12 cellular contexts compared by ENCODE assay signal in genomic region chr6:137202078-137202477, GRCh38. TPM values are rescaled to one million over a fixed set of nuclear protein-coding genes. Genes with fewer than 3 reads are reported as not detected.
DNase-seq lines count a peak whose midpoint lies in the region; ATAC-seq and TF ChIP-seq lines count a peak whose summit lies in the region.
"Had no signal": no experiment of that assay in that cellular context is flagged by ENCODE, and none has a peak within 500 bp of the region (broad histone marks: within the 10 kb centered on the region; RNA-seq: fewer than 3 reads in every experiment).

No MANE protein-coding gene starts in this region.

- H3K27me3 ChIP-seq in tibial nerve = no peaks in the 10 kb centered on the region
- H3K27me3 ChIP-seq in colonic mucosa = no peaks in the 10 kb centered on the region
- H3K27me3 ChIP-seq: BLaER1 had no signal

- H3K4me3 ChIP-seq in tibial nerve (no peak overlapping the region), colonic mucosa (no peak overlapping the region)
- H3K4me3 ChIP-seq: BLaER1 had no signal

- no peak for TF ChIP-seq EP300 in tibial nerve (IDR thresholded peaks at IDR 0.05)

- ATAC-seq in activated CD8-positive, alpha-beta T cell treated with anti-CD3 and anti-CD28 coated beads for 36 hours = no peak
- ATAC-seq in activated CD8-positive, alpha-beta T cell treated with anti-CD3 and anti-CD28 coated beads, Interleukin-2, amount 10 ng/mL, durations not matched to agents 7 days and 5 days = no peak
- ATAC-seq in left ventricle myocardium superior (peak; percentile 82), GM21528 (IDR thresholded peaks at IDR 0.05; ENCODE audit: low FRiP score, unreplicated experiment) (no peak)

- no peak for TF ChIP-seq CTCF in activated CD8-positive, alpha-beta T cell treated with anti-CD3 and anti-CD28 coated beads for 36 hours (IDR thresholded peaks at IDR 0.05)
- TF ChIP-seq CTCF in tibial nerve (IDR thresholded peaks at IDR 0.05) = peak in 3 of 5 experiments; percentile 11 to 37 (median 14)
- no peak for TF ChIP-seq CTCF in colonic mucosa (IDR thresholded peaks at IDR 0.05)

- H3K4me1 ChIP-seq in tibial nerve = peaks cover 0 to 34% (median 6%) of the 10 kb centered on the region in 4 donors
- H3K4me1 ChIP-seq in colonic mucosa = no peaks in the 10 kb centered on the region
- H3K4me1 ChIP-seq: BLaER1 had no signal

- no peak overlapping the region for H3K4me3 Mint-ChIP-seq in activated CD8-positive, alpha-beta T cell treated with anti-CD3 and anti-CD28 coated beads for 36 hours
- H3K4me3 Mint-ChIP-seq in activated CD8-positive, alpha-beta T cell treated with anti-CD3 and anti-CD28 coated beads, Interleukin-2, amount 10 ng/mL, durations not matched to agents 7 days and 5 days = no peak overlapping the region

- no peaks in the 10 kb centered on the region for H3K27me3 Mint-ChIP-seq in activated CD8-positive, alpha-beta T cell treated with anti-CD3 and anti-CD28 coated beads for 36 hours
- H3K27me3 Mint-ChIP-seq in activated CD8-positive, alpha-beta T cell treated with anti-CD3 and anti-CD28 coated beads, Interleukin-2, amount 10 ng/mL, durations not matched to agents 7 days and 5 days (ENCODE audit: low read depth) = no peaks in the 10 kb centered on the region

- no peak overlapping the region for H3K27ac ChIP-seq in tibial nerve
- no peak overlapping the region for H3K27ac ChIP-seq in colonic mucosa
- H3K27ac ChIP-seq: BLaER1 had no signal

- H3K27ac Mint-ChIP-seq in activated CD8-positive, alpha-beta T cell treated with anti-CD3 and anti-CD28 coated beads for 36 hours = no peak overlapping the region
- H3K27ac Mint-ChIP-seq in activated CD8-positive, alpha-beta T cell treated with anti-CD3 and anti-CD28 coated beads, Interleukin-2, amount 10 ng/mL, durations not matched to agents 7 days and 5 days = no peak overlapping the region

- intact Hi-C loops in activated CD8-positive, alpha-beta T cell treated with anti-CD3 and anti-CD28 coated beads for 36 hours (cut with micrococcal nuclease) = no loop called here
- intact Hi-C loops in left ventricle myocardium superior (cut with micrococcal nuclease) = no loop called here
- intact Hi-C loops in colonic mucosa (cut with DNase I) = no loop called here

- H3K9me3 Mint-ChIP-seq in activated CD8-positive, alpha-beta T cell treated with anti-CD3 and anti-CD28 coated beads for 36 hours = no peaks in the 10 kb centered on the region
- H3K9me3 Mint-ChIP-seq in activated CD8-positive, alpha-beta T cell treated with anti-CD3 and anti-CD28 coated beads, Interleukin-2, amount 10 ng/mL, durations not matched to agents 7 days and 5 days (ENCODE audit: insufficient read depth) = peaks cover 5% of the 10 kb centered on the region

- H3K4me1 Mint-ChIP-seq in activated CD8-positive, alpha-beta T cell treated with anti-CD3 and anti-CD28 coated beads for 36 hours (ENCODE audit: low read depth) = peaks cover 3% of the 10 kb centered on the region
- peaks cover 4% of the 10 kb centered on the region for H3K4me1 Mint-ChIP-seq in activated CD8-positive, alpha-beta T cell treated with anti-CD3 and anti-CD28 coated beads, Interleukin-2, amount 10 ng/mL, durations not matched to agents 7 days and 5 days (ENCODE audit: low read depth)

- CTCF ChIA-PET in activated CD8-positive, alpha-beta T cell treated with anti-CD3 and anti-CD28 coated beads for 36 hours (lab: Charles Lee) = no interaction called here
- CTCF ChIA-PET in activated CD8-positive, alpha-beta T cell treated with anti-CD3 and anti-CD28 coated beads, Interleukin-2, amount 10 ng/mL, durations not matched to agents 7 days and 5 days (lab: Charles Lee) = interaction anchor here (1.2 kb wide), 1 partner anchor 75 kb away, joined by 3 read pairs; no protein-coding TSS in a partner anchor

- no peak overlapping the region for H3K9ac ChIP-seq in colonic mucosa (ENCODE audit: low read depth in 2 of 2, low read length in 2 of 2)
- H3K9ac ChIP-seq: BLaER1 had no signal

- peaks cover 5 to 81% (median 17%) of the 10 kb centered on the region in 3 donors for H3K36me3 ChIP-seq in tibial nerve
- peaks cover 4% of the 10 kb centered on the region for H3K36me3 ChIP-seq in colonic mucosa

- H3K36me3 Mint-ChIP-seq in activated CD8-positive, alpha-beta T cell treated with anti-CD3 and anti-CD28 coated beads for 36 hours (ENCODE audit: low read depth) = peaks cover 37% of the 10 kb centered on the region
- peaks cover 57% of the 10 kb centered on the region for H3K36me3 Mint-ChIP-seq in activated CD8-positive, alpha-beta T cell treated with anti-CD3 and anti-CD28 coated beads, Interleukin-2, amount 10 ng/mL, durations not matched to agents 7 days and 5 days (ENCODE audit: low read depth)

- in situ Hi-C loops in SK-MEL-5 (cut with HindIII; ENCODE audit: low pct_unique_long_range_greater_than_20kb, low sequenced_read_pairs) = no loop called here

- WGBS in tibial nerve, 2 donors = 73 to 76% methylated on average over 6 of the region's 6 CpGs

- DNase-seq in activated CD8-positive, alpha-beta T cell treated with anti-CD3 and anti-CD28 coated beads for 36 hours = peak; percentile 19
- DNase-seq in activated CD8-positive, alpha-beta T cell treated with anti-CD3 and anti-CD28 coated beads, Interleukin-2, amount 10 ng/mL, durations not matched to agents 7 days and 5 days = no peak
- DNase-seq in SK-MEL-5 (ENCODE audit: low read depth, low spot score) (peak; percentile 59), left ventricle myocardium superior (peak; percentile 55), tibial nerve (ENCODE audit: low spot score in 2 of 2) (no peak), colonic mucosa (no peak), GDM1 (lab: John Stamatoyannopoulos, UW) (no peak)
- DNase-seq: cerebellar nuclear complex, NCI-H1092 had no signal

- POLR2A ChIA-PET in activated CD8-positive, alpha-beta T cell treated with anti-CD3 and anti-CD28 coated beads for 36 hours (lab: Charles Lee) = no interaction called here
- POLR2A ChIA-PET in activated CD8-positive, alpha-beta T cell treated with anti-CD3 and anti-CD28 coated beads, Interleukin-2, amount 10 ng/mL, durations not matched to agents 7 days and 5 days (lab: Charles Lee) = no interaction called here

- H3K9me3 ChIP-seq in tibial nerve = no peaks in the 10 kb centered on the region
- H3K9me3 ChIP-seq in colonic mucosa = no peaks in the 10 kb centered on the region

- TF ChIP-seq POLR2A in tibial nerve (IDR thresholded peaks at IDR 0.05) = no peak

RNA-seq across cellular contexts. Expression of gene IFNGR1, which starts 17.1 kb away (rescaled TPM):
- total RNA-seq in activated CD8-positive, alpha-beta T cell treated with anti-CD3 and anti-CD28 coated beads for 36 hours = 10 to 100 TPM; 25.6 to 26.8 TPM
- 10 to 100 TPM; 18.7 to 19.8 TPM for total RNA-seq in activated CD8-positive, alpha-beta T cell treated with anti-CD3 and anti-CD28 coated beads, Interleukin-2, amount 10 ng/mL, durations not matched to agents 7 days and 5 days
- 40.5 and 42.9 TPM in 2 replicates for total RNA-seq in SK-MEL-5 (2014; rRNA removed; shearing (Covaris generic))
- 20.1 and 23.4 TPM in 2 replicates for polyA plus RNA-seq in SK-MEL-5 (2015; cell fraction: cytosol; rRNA removed)
- polyA plus RNA-seq in SK-MEL-5 (2015; cell fraction: nucleus; rRNA removed) = 23.6 and 23.7 TPM in 2 replicates
- 115 TPM for total RNA-seq in left ventricle myocardium superior
- 100 to 1,000 TPM in 1 of 4 donors, 10 to 100 TPM in 3; 73.8 to 125 (median 97.8) TPM for total RNA-seq in tibial nerve
- 100 to 1,000 TPM in 1 of 2 donors, 10 to 100 TPM in 1; 58.2 to 131 TPM for total RNA-seq in colonic mucosa

RNA-seq across cellular contexts. Expression of gene IL22RA2, which starts 28.6 kb away (rescaled TPM):
- total RNA-seq in activated CD8-positive, alpha-beta T cell treated with anti-CD3 and anti-CD28 coated beads for 36 hours = not detected
- total RNA-seq in activated CD8-positive, alpha-beta T cell treated with anti-CD3 and anti-CD28 coated beads, Interleukin-2, amount 10 ng/mL, durations not matched to agents 7 days and 5 days = not detected
- not detected in 2 replicates for total RNA-seq in SK-MEL-5 (2014; rRNA removed; shearing (Covaris generic))
- polyA plus RNA-seq in SK-MEL-5 (2015; cell fraction: cytosol; rRNA removed) = not detected in 2 replicates
- polyA plus RNA-seq in SK-MEL-5 (2015; cell fraction: nucleus; rRNA removed) = not detected in 2 replicates
- total RNA-seq in left ventricle myocardium superior (not detected), tibial nerve (not detected), colonic mucosa (under 1 TPM in 1 of 2 donors, not detected in 1; 0.21 TPM)
- total RNA-seq: lung microvascular endothelial cell had no signal

Comparison
In these comparisons a context has a peak if more than half of its experiments do, and no peak if none do; other contexts are left out.
1. DNase-seq: peak in activated CD8-positive, alpha-beta T cell treated with anti-CD3 and anti-CD28 coated beads for 36 hours (single experiment), SK-MEL-5 (single experiment) and left ventricle myocardium superior (single experiment); none in activated CD8-positive, alpha-beta T cell treated with anti-CD3 and anti-CD28 coated beads, Interleukin-2, amount 10 ng/mL, durations not matched to agents 7 days and 5 days (single experiment), tibial nerve (0 of 2), colonic mucosa (single experiment) and GDM1 (single experiment).
2. CTCF ChIP-seq: peak in tibial nerve (3 of 5); none in activated CD8-positive, alpha-beta T cell treated with anti-CD3 and anti-CD28 coated beads for 36 hours (single experiment) and colonic mucosa (single experiment).